Comparison of ENCODE assay signal across 8 cellular contexts in genomic region chr21:42652527-42653491, GRCh38. TPM values are rescaled to one million over a fixed set of nuclear protein-coding genes. Genes with fewer than 3 reads are reported as not detected.
DNase-seq lines count a peak whose midpoint lies in the region; ATAC-seq and TF ChIP-seq lines count a peak whose summit lies in the region.

No MANE protein-coding gene starts in this region.

- ATAC-seq in CD4-positive, CD25-positive, alpha-beta regulatory T cell (ENCODE audit: low read depth in 2 of 2): peak in 1 of 2 donors; percentile 17
- no peak for ATAC-seq in GM21515 (IDR thresholded peaks at IDR 0.05; ENCODE audit: unreplicated experiment)

- no peak overlapping the region for H3K27ac ChIP-seq in CD4-positive, CD25-positive, alpha-beta regulatory T cell (ENCODE audit: insufficient read depth, low read length, poor library complexity, severe bottlenecking)

- no peaks in the 10 kb centered on the region for H3K36me3 ChIP-seq in CD4-positive, CD25-positive, alpha-beta regulatory T cell (ENCODE audit: control insufficient read depth, insufficient read depth, low read length)
- no peaks in the 10 kb centered on the region for H3K36me3 ChIP-seq in adipocyte (ENCODE audit: control insufficient read depth, insufficient read depth, low read length, severe bottlenecking)

- H3K36me3 Mint-ChIP-seq in CD4-positive, CD25-positive, alpha-beta regulatory T cell: peaks cover 4% of the 10 kb centered on the region
- H3K36me3 Mint-ChIP-seq in progenitor cell of endocrine pancreas (ENCODE audit: insufficient read depth): peaks cover 2% of the 10 kb centered on the region

- no peak overlapping the region for H3K27ac Mint-ChIP-seq in CD4-positive, CD25-positive, alpha-beta regulatory T cell
- peak overlapping the region; percentile 96 for H3K27ac Mint-ChIP-seq in progenitor cell of endocrine pancreas

- H3K9me3 Mint-ChIP-seq in CD4-positive, CD25-positive, alpha-beta regulatory T cell: no peaks in the 10 kb centered on the region
- no peaks in the 10 kb centered on the region for H3K9me3 Mint-ChIP-seq in progenitor cell of endocrine pancreas (ENCODE audit: low read depth)

- no peak overlapping the region for H3K9ac ChIP-seq in adipocyte (ENCODE audit: low read length)

- no peak for DNase-seq in CD4-positive, CD25-positive, alpha-beta regulatory T cell
- no peak for DNase-seq in Jurkat, Clone E6-1 (ENCODE audit: low read depth, low spot score)
- no peak for DNase-seq in adipocyte (ENCODE audit: low read depth)
- peak; percentile 75 for DNase-seq in hepatic stellate cell (ENCODE audit: low spot score)
- peak; percentile 74 for DNase-seq in progenitor cell of endocrine pancreas (ENCODE audit: low spot score, unreplicated experiment)
- no peak for DNase-seq in T1000 (lab: John Stamatoyannopoulos, UW)
- DNase-seq in SIG-M5 (lab: John Stamatoyannopoulos, UW): no peak

- peaks cover 10% of the 10 kb centered on the region for H3K4me1 ChIP-seq in CD4-positive, CD25-positive, alpha-beta regulatory T cell (ENCODE audit: control insufficient read depth, insufficient read depth, low read length, poor library complexity, severe bottlenecking)
- peaks cover 9% of the 10 kb centered on the region for H3K4me1 ChIP-seq in adipocyte (ENCODE audit: control insufficient read depth, insufficient read depth, low read length)

- H3K27me3 ChIP-seq in CD4-positive, CD25-positive, alpha-beta regulatory T cell (ENCODE audit: control insufficient read depth, insufficient read depth, low read length): no peaks in the 10 kb centered on the region
- H3K27me3 ChIP-seq in adipocyte (replicated peaks; ENCODE audit: control insufficient read depth, insufficient read depth, low read length): peaks cover 57% of the 10 kb centered on the region

- peak overlapping the region; percentile 82 to 90 (median 88) for H3K4me3 Mint-ChIP-seq in CD4-positive, CD25-positive, alpha-beta regulatory T cell
- H3K4me3 Mint-ChIP-seq in progenitor cell of endocrine pancreas (ENCODE audit: low read depth): peak overlapping the region; percentile 82

- H3K9me3 ChIP-seq in CD4-positive, CD25-positive, alpha-beta regulatory T cell (ENCODE audit: control insufficient read depth in 2 of 2, low read length in 2 of 2): no peaks in the 10 kb centered on the region
- no peaks in the 10 kb centered on the region for H3K9me3 ChIP-seq in adipocyte (ENCODE audit: control insufficient read depth, low read length)

- H3K27me3 Mint-ChIP-seq in CD4-positive, CD25-positive, alpha-beta regulatory T cell: peaks cover 26% of the 10 kb centered on the region
- peaks cover 3% of the 10 kb centered on the region for H3K27me3 Mint-ChIP-seq in progenitor cell of endocrine pancreas

- peak; percentile 73 for TF ChIP-seq CTCF in progenitor cell of endocrine pancreas (IDR thresholded peaks at IDR 0.05; ENCODE audit: unreplicated experiment)

- H3K4me3 ChIP-seq in CD4-positive, CD25-positive, alpha-beta regulatory T cell (ENCODE audit: low read depth, low read length): no peak overlapping the region
- H3K4me3 ChIP-seq in Jurkat, Clone E6-1 (ENCODE audit: low read length): peak overlapping the region; percentile 29
- H3K4me3 ChIP-seq in adipocyte (ENCODE audit: low read length): peak overlapping the region; percentile 33

- H3K4me1 Mint-ChIP-seq in CD4-positive, CD25-positive, alpha-beta regulatory T cell: peaks cover 0 to 26% (median 5%) of the 10 kb centered on the region in 4 donors
- peaks cover 28% of the 10 kb centered on the region for H3K4me1 Mint-ChIP-seq in progenitor cell of endocrine pancreas (ENCODE audit: low read depth)

RNA-seq across cellular contexts. Expression of gene PDE9A, which starts 0.6 kb away (rescaled TPM):
- 7.3 TPM for total RNA-seq in CD4-positive, CD25-positive, alpha-beta regulatory T cell
- polyA plus RNA-seq in CD4-positive, CD25-positive, alpha-beta regulatory T cell: 1 to 10 TPM; 1.4 to 3.5 (median 2.3) TPM
- 10.5 TPM for polyA plus RNA-seq in Jurkat, Clone E6-1 (2012; ENCODE audit: insufficient read depth, insufficient read length)
- total RNA-seq in progenitor cell of endocrine pancreas: 50.8 and 57.0 TPM in 2 replicates

Comparison
In these comparisons a context has a peak if more than half of its experiments do, and no peak if none do; other contexts are left out.
1. DNase-seq: peak in hepatic stellate cell (single experiment) and progenitor cell of endocrine pancreas (single experiment); none in CD4-positive, CD25-positive, alpha-beta regulatory T cell (0 of 3), Jurkat, Clone E6-1 (single experiment), adipocyte (single experiment), T1000 (single experiment) and SIG-M5 (single experiment).